11 cellular contexts compared by ENCODE assay signal in genomic region chr18:21163647-21164625, GRCh38. TPM values are rescaled to one million over a fixed set of nuclear protein-coding genes. Genes with fewer than 3 reads are reported as not detected.
A peak's percentile ranks its signal among the peaks of the same experiment; 100 is the strongest.
DNase-seq lines count a peak whose midpoint lies in the region; ATAC-seq, FAIRE-seq and TF ChIP-seq lines count a peak whose summit lies in the region.
"Had no signal": no experiment of that assay in that cellular context is flagged by ENCODE, and none has a peak within 500 bp of the region (broad histone marks: within the 10 kb centered on the region; RNA-seq: fewer than 3 reads in every experiment).

No MANE protein-coding gene starts in this region.

- 73% methylated on average over 7 of the region's 7 CpGs for WGBS in liver
- WGBS in HepG2 (ENCODE audit: low lambda C conversion rate) = 18% methylated on average over 7 of the region's 7 CpGs
- WGBS in prostate gland = 58% methylated on average over 7 of the region's 7 CpGs

- ATAC-seq in HepG2 = no peak

- H3K36me3 ChIP-seq in liver (ENCODE audit: control insufficient read depth in 4 of 4, insufficient read depth in 3 of 4, low read depth in 1 of 4, low read length in 3 of 4) (no peaks in the 10 kb centered on the region), HepG2 (replicated peaks in 1 of 2; ENCODE audit: control insufficient read depth in 1 of 2, insufficient read depth in 2 of 2, low read length in 2 of 2) (no peaks in the 10 kb centered on the region), keratinocyte (ENCODE audit: control insufficient read depth in 2 of 2, extremely low read depth in 1 of 2, insufficient read depth in 2 of 2, low read length in 2 of 2) (no peaks in the 10 kb centered on the region), prostate gland (no peaks in the 10 kb centered on the region)

- H3K9me3 ChIP-seq in liver (ENCODE audit: control insufficient read depth in 4 of 4, low read length in 3 of 4) (no peaks in the 10 kb centered on the region), HepG2 (ENCODE audit: low read length) (no peaks in the 10 kb centered on the region), keratinocyte (ENCODE audit: control insufficient read depth, low read depth, low read length) (no peaks in the 10 kb centered on the region), prostate gland (no peaks in the 10 kb centered on the region)

- TF ChIP-seq EP300 in HepG2 (IDR thresholded peaks at IDR 0.05; ENCODE audit: low read depth in 2 of 2, low read length in 2 of 2) = no peak
- TF ChIP-seq EP300 in HepG2 (CRISPR knock-in tag; IDR thresholded peaks at IDR 0.05; ENCODE audit: borderline replicate concordance) = no peak

- no peak overlapping the region for H3K4me3 ChIP-seq in liver (ENCODE audit: low read depth in 1 of 3, low read length in 3 of 3)
- no peak overlapping the region for H3K4me3 ChIP-seq in HepG2 (replicated peaks in 1 of 3; ENCODE audit: insufficient read depth in 1 of 3, low read depth in 2 of 3, low read length in 3 of 3)
- H3K4me3 ChIP-seq in keratinocyte (ENCODE audit: control insufficient read depth in 2 of 3, extremely low read depth in 1 of 3, insufficient read depth in 2 of 3, low read depth in 1 of 3, low read length in 3 of 3) = no peak overlapping the region
- no peak overlapping the region for H3K4me3 ChIP-seq in prostate gland

- no peaks in the 10 kb centered on the region for H3K27me3 ChIP-seq in liver (ENCODE audit: control insufficient read depth in 4 of 4, insufficient read depth in 4 of 4, low read length in 3 of 4)
- H3K27me3 ChIP-seq in HepG2 (ENCODE audit: control insufficient read depth in 1 of 2, insufficient read depth in 2 of 2, low read length in 2 of 2) = no peaks in the 10 kb centered on the region
- H3K27me3 ChIP-seq in keratinocyte (ENCODE audit: control insufficient read depth, extremely low read depth, insufficient read depth, low read length) = no peaks in the 10 kb centered on the region
- H3K27me3 ChIP-seq in prostate gland (replicated peaks; ENCODE audit: insufficient read depth) = no peaks in the 10 kb centered on the region

- H3K9ac ChIP-seq in liver (ENCODE audit: low read depth in 1 of 2, low read length in 2 of 2) = no peak overlapping the region
- no peak overlapping the region for H3K9ac ChIP-seq in HepG2 (ENCODE audit: insufficient read depth, low read depth, low read length)
- H3K9ac ChIP-seq in keratinocyte (ENCODE audit: control insufficient read depth, extremely low read depth, insufficient read depth, low read length) = no peak overlapping the region

- H3K4me2 ChIP-seq in HepG2 (ENCODE audit: low read depth, low read length) (no peak overlapping the region), keratinocyte (ENCODE audit: control insufficient read depth, extremely low read depth, insufficient read depth, low read depth, low read length) (no peak overlapping the region)

- FAIRE-seq in HepG2 (lab: Jason Lieb, UNC) (no peak), keratinocyte (lab: Jason Lieb, UNC) (no peak)
- FAIRE-seq: H1 had no signal

- H3K4me1 ChIP-seq in liver (ENCODE audit: control insufficient read depth in 4 of 4, insufficient read depth in 4 of 4, low read length in 3 of 4) (no peaks in the 10 kb centered on the region), HepG2 (ENCODE audit: insufficient read depth, low read length) (no peaks in the 10 kb centered on the region), keratinocyte (ENCODE audit: control insufficient read depth, extremely low read depth, insufficient read depth, low read length) (peaks cover 4% of the 10 kb centered on the region), prostate gland (replicated peaks) (no peaks in the 10 kb centered on the region)

- TF ChIP-seq RAD21 in liver (IDR thresholded peaks at IDR 0.05) (no peak), HepG2 (CRISPR knock-in tag; IDR thresholded peaks at IDR 0.05) (no peak)

- no peaks in the 10 kb centered on the region for H3K79me2 ChIP-seq in HepG2 (ENCODE audit: insufficient read depth, low read length)
- no peaks in the 10 kb centered on the region for H3K79me2 ChIP-seq in keratinocyte (ENCODE audit: control insufficient read depth, insufficient read depth, low read length)

- POLR2A ChIA-PET in HepG2 (lab: Yijun Ruan, JAX) = no interaction called here

- no peak overlapping the region for H3K27ac ChIP-seq in liver (ENCODE audit: low read depth in 1 of 2, low read length in 2 of 2)
- no peak overlapping the region for H3K27ac ChIP-seq in HepG2 (ENCODE audit: extremely low read length, insufficient read depth, low read length)
- no peak overlapping the region for H3K27ac ChIP-seq in keratinocyte (ENCODE audit: control insufficient read depth, insufficient read depth, low read length)
- H3K27ac ChIP-seq in prostate gland = no peak overlapping the region
- H3K27ac ChIP-seq: C4-2B had no signal

- intact Hi-C loops in HepG2 (cut with micrococcal nuclease; ENCODE audit: unreplicated experiment) (no loop called here), prostate gland (cut with DNase I) (no loop called here)

- TF ChIP-seq CTCF in liver (IDR thresholded peaks at IDR 0.05; ENCODE audit: low read depth, low read length, missing input control) (no peak), HepG2 (CRISPR knock-in tag; IDR thresholded peaks at IDR 0.05) (no peak), keratinocyte (optimal IDR thresholded peaks at IDR 0.05 in 1 of 3, IDR thresholded peaks at IDR 0.05 in 1 of 3, conservative IDR thresholded peaks at IDR 0.05 in 1 of 3; ENCODE audit: extremely low read depth in 1 of 3, insufficient read depth in 2 of 3, low read length in 3 of 3) (no peak), GM20000 (IDR thresholded peaks at IDR 0.05; ENCODE audit: extremely low read depth, missing control alignments) (no peak), prostate gland (IDR thresholded peaks at IDR 0.05) (no peak)

- no peaks in the 10 kb centered on the region for H3K9me1 ChIP-seq in keratinocyte (ENCODE audit: control insufficient read depth, extremely low read depth, insufficient read depth, low read length)

- H2AFZ ChIP-seq in HepG2 (ENCODE audit: low read length) (no peak overlapping the region), keratinocyte (ENCODE audit: control insufficient read depth, low read length) (no peak overlapping the region)

- DNase-seq in HepG2 (ENCODE audit: low spot score) = no peak
- peak; percentile 92 for DNase-seq in amniotic epithelial cell (ENCODE audit: low read depth)
- DNase-seq in keratinocyte (ENCODE audit: low read depth, low spot score) = peak; percentile 17
- DNase-seq in GM20000 (ENCODE audit: low spot score) = no peak
- no peak for DNase-seq in prostate gland (ENCODE audit: low spot score)
- no peak for DNase-seq in HuH-7.5 (ENCODE audit: low spot score)
- no peak for DNase-seq in NCI-H1694 treated with DMSO at 0.1 percent for 48 hours (lab: John Stamatoyannopoulos, UW)
- DNase-seq: NCI-H1694 had no signal

- BruUV-seq in HepG2 (replicated peaks; lab: Mats Ljungman, UMichigan) = no TSS peak

- in situ Hi-C loops in HepG2 (cut with HindIII; ENCODE audit: extremely low pct_ligation_motif_present, low pct_unique_long_range_greater_than_20kb) = loop anchor here (25.0 kb wide), 1 partner anchor 98 kb away; no protein-coding TSS in a partner anchor

- TF ChIP-seq POLR2A in HepG2 (IDR thresholded peaks at IDR 0.05; ENCODE audit: insufficient read depth in 1 of 2, low read depth in 2 of 2, low read length in 2 of 2) (no peak), prostate gland (IDR thresholded peaks at IDR 0.05) (no peak)

- CTCF ChIA-PET in HepG2 (lab: Yijun Ruan, JAX; ENCODE audit: low intra/inter-chr PET ratio, low total read pairs) = no interaction called here

- dilution Hi-C loops in keratinocyte (cut with MboI; ENCODE audit: extremely low pct_ligation_motif_present, low sequenced_read_pairs) = no loop called here

- H4K20me1 ChIP-seq in HepG2 (ENCODE audit: insufficient read depth, low read length) (no peaks in the 10 kb centered on the region), keratinocyte (ENCODE audit: control insufficient read depth, extremely low read depth, insufficient read depth, low read length) (no peaks in the 10 kb centered on the region)

TF ChIP-seq in HepG2, 621 proteins besides CTCF, POLR2A, EP300 and RAD21 (continues in another document):
- TF ChIP-seq ZFY (CRISPR knock-in tag; IDR thresholded peaks at IDR 0.05) (no peak), ZNF317 (CRISPR knock-in tag; IDR thresholded peaks at IDR 0.05) (no peak), CCDC6 (CRISPR knock-in tag; IDR thresholded peaks at IDR 0.05) (no peak)

RNA-seq across cellular contexts. Expression of gene ROCK1, which starts 52.3 kb away (rescaled TPM):
- total RNA-seq in liver (10 to 100 TPM; 25.0 to 28.7 TPM), HepG2 (2016; rRNA removed; fragmentation: Illumina TruSeq; extraction: Trizol) (27.2 and 37.8 TPM in 2 replicates), prostate gland (10 to 100 TPM; 32.2 to 35.2 TPM)
- polyA plus RNA-seq in liver (10 to 100 TPM in 1 of 2 donors, 1 to 10 TPM in 1; 7.4 to 12.4 TPM), HepG2 (2011; rRNA removed) (5.9 and 10.5 TPM in 2 replicates), keratinocyte (14.8 to 25.9 TPM (median 16.1 TPM) in 3 replicates)
- 4.3 and 6.2 TPM in 2 replicates for total RNA-seq in HepG2 (2016; cell fraction: cytosol; rRNA removed; fragmentation: Illumina TruSeq; extraction: Trizol; ENCODE audit: low read depth)
- 27.0 and 36.7 TPM in 2 replicates for total RNA-seq in HepG2 (2016; cell fraction: insoluble cytoplasmic fraction; rRNA removed; fragmentation: Illumina TruSeq; extraction: Trizol)
- 8.7 and 9.5 TPM in 2 replicates for total RNA-seq in HepG2 (2016; cell fraction: membrane; rRNA removed; fragmentation: Illumina TruSeq; extraction: Trizol)
- 38.5 and 44.6 TPM in 2 replicates for total RNA-seq in HepG2 (2016; cell fraction: nucleus; rRNA removed; fragmentation: Illumina TruSeq; extraction: Trizol)
- polyA plus RNA-seq in HepG2 (2011; cell fraction: cytosol; rRNA removed) = 1.5 and 3.2 TPM in 2 replicates
- 7.3 and 8.0 TPM in 2 replicates for polyA plus RNA-seq in HepG2 (2011; cell fraction: nucleus; rRNA removed)
- polyA plus RNA-seq in HepG2 (2012) = 14.8 and 19.8 TPM in 2 replicates
- polyA plus RNA-seq in HepG2 (2016; cell fraction: cytosol; fragmentation: Illumina TruSeq; extraction: Trizol; ENCODE audit: low read depth) = 0.23 and 0.31 TPM in 2 replicates
- polyA plus RNA-seq in HepG2 (2016; cell fraction: insoluble cytoplasmic fraction; fragmentation: Illumina TruSeq; extraction: Trizol; ENCODE audit: low read depth) = 27.9 and 29.2 TPM in 2 replicates
- polyA plus RNA-seq in HepG2 (2016; cell fraction: membrane; fragmentation: Illumina TruSeq; extraction: Trizol; ENCODE audit: low read depth) = 1.2 and 1.7 TPM in 2 replicates
- polyA plus RNA-seq in HepG2 (2016; cell fraction: nucleus; fragmentation: Illumina TruSeq; extraction: Trizol; ENCODE audit: insufficient read depth, low read depth) = 39.5 and 43.8 TPM in 2 replicates
- polyA minus RNA-seq in HepG2 (2011; rRNA and poly(A)+ RNA removed; ENCODE audit: low replicate concordance) = 5.9 and 10.2 TPM in 2 replicates
- polyA minus RNA-seq in HepG2 (2011; cell fraction: cytosol; rRNA and poly(A)+ RNA removed) = 12.1 and 13.3 TPM in 2 replicates
- 80.5 and 92.5 TPM in 2 replicates for polyA minus RNA-seq in HepG2 (2011; cell fraction: nucleus; rRNA and poly(A)+ RNA removed)
- polyA plus RNA-seq in keratinocyte (2011; ENCODE audit: low read depth) = 81.5 TPM
- polyA plus RNA-seq in keratinocyte (2011; cell fraction: cytosol; rRNA removed) = 8.0 and 16.4 TPM in 2 replicates
- 24.6 and 47.6 TPM in 2 replicates for polyA plus RNA-seq in keratinocyte (2011; cell fraction: nucleus; rRNA removed)
- 19.9 and 28.3 TPM in 2 replicates for polyA plus RNA-seq in keratinocyte (2012; ENCODE audit: low replicate concordance)
- polyA minus RNA-seq in keratinocyte = 5.0 to 39.9 TPM (median 13.7 TPM) in 3 replicates
- polyA minus RNA-seq in keratinocyte (2011; cell fraction: cytosol; rRNA and poly(A)+ RNA removed) = 12.7 TPM
- polyA minus RNA-seq in keratinocyte (2011; cell fraction: nucleus; rRNA and poly(A)+ RNA removed) = 28.6 and 81.4 TPM in 2 replicates

Comparison
In these comparisons a context has a peak if more than half of its experiments do, and no peak if none do; other contexts are left out.
1. DNase-seq: peak in amniotic epithelial cell (single experiment) and keratinocyte (single experiment); none in HepG2 (single experiment), GM20000 (single experiment), prostate gland (single experiment), HuH-7.5 (single experiment) and NCI-H1694 treated with DMSO at 0.1 percent for 48 hours (single experiment).